In genomic region chr9:134262035-134262434, GRCh38 we compare ENCODE assay signal across 17 cellular contexts.
DNase-seq lines count a peak whose midpoint lies in the region; ATAC-seq, FAIRE-seq and TF ChIP-seq lines count a peak whose summit lies in the region.
"Had no signal": no experiment of that assay in that cellular context is flagged by ENCODE, and none has a peak within 500 bp of the region (broad histone marks: within the 10 kb centered on the region; RNA-seq: fewer than 3 reads in every experiment).

No MANE protein-coding gene starts in this region.

- FAIRE-seq in HepG2 (lab: Jason Lieb, UNC), result no peak
- FAIRE-seq: A549 had no signal

- no peak overlapping the region for H3K27ac ChIP-seq in Panc1 (ENCODE audit: low read length)
- no peak overlapping the region for H3K27ac ChIP-seq in HepG2 (ENCODE audit: extremely low read length, insufficient read depth, low read length)
- H3K27ac ChIP-seq in trophoblast cell (ENCODE audit: low read depth, low read length), result no peak overlapping the region
- H3K27ac ChIP-seq in spleen, result no peak overlapping the region
- H3K27ac ChIP-seq: 22Rv1, A549 had no signal

- no peak overlapping the region for H2BK5ac ChIP-seq in trophoblast cell (ENCODE audit: low read depth, low read length, poor library complexity)

- H3K9me3 ChIP-seq in Panc1 (ENCODE audit: control insufficient read depth, insufficient read depth, low read depth, low read length) (no peaks in the 10 kb centered on the region), HepG2 (ENCODE audit: low read length) (no peaks in the 10 kb centered on the region), trophoblast cell (ENCODE audit: insufficient read depth, low read depth, low read length) (no peaks in the 10 kb centered on the region), spleen (no peaks in the 10 kb centered on the region)
- H3K9me3 ChIP-seq: A549 had no signal

- intact Hi-C loops in Right ventricle myocardium inferior (cut with DNase I) (no loop called here), left cardiac atrium (cut with DNase I) (no loop called here), Panc1 (cut with micrococcal nuclease; ENCODE audit: unreplicated experiment) (no loop called here), HepG2 (cut with micrococcal nuclease; ENCODE audit: unreplicated experiment) (loop anchor here (10.0 kb wide), 1 partner anchor 87 kb away; no protein-coding TSS in a partner anchor), spleen (cut with DNase I; ENCODE audit: low total_unique reads) (no loop called here)

- H3K23ac ChIP-seq in trophoblast cell (ENCODE audit: low read length), result no peak overlapping the region

- no peaks in the 10 kb centered on the region for H3K27me3 ChIP-seq in Panc1 (ENCODE audit: control insufficient read depth, insufficient read depth, low read length)
- peaks cover 13 to 46% of the 10 kb centered on the region in 2 experiments for H3K27me3 ChIP-seq in HepG2 (ENCODE audit: control insufficient read depth in 1 of 2, insufficient read depth in 2 of 2, low read length in 2 of 2)
- no peaks in the 10 kb centered on the region for H3K27me3 ChIP-seq in trophoblast cell (ENCODE audit: insufficient read depth, low read length)
- H3K27me3 ChIP-seq in spleen (replicated peaks in 1 of 7), result peaks cover 0 to 36% (median 0%) of the 10 kb centered on the region in 7 donors

- POLR2A ChIA-PET in Panc1 (lab: Charles Lee), result no interaction called here
- POLR2A ChIA-PET in HepG2 (lab: Yijun Ruan, JAX), result interaction anchor here (1.4 kb wide), 1 partner anchor 59 kb away, joined by 6 read pairs; no protein-coding TSS in a partner anchor

- no peak overlapping the region for H2AK5ac ChIP-seq in trophoblast cell (ENCODE audit: low read length)

- CTCF ChIA-PET in Panc1 (lab: Charles Lee) (no interaction called here), HepG2 (lab: Yijun Ruan, JAX; ENCODE audit: low intra/inter-chr PET ratio, low total read pairs) (no interaction called here)

- H4K91ac ChIP-seq in trophoblast cell (ENCODE audit: low read depth, low read length), result no peak overlapping the region

- H2BK12ac ChIP-seq in trophoblast cell (ENCODE audit: low read length), result no peak overlapping the region

- no peak overlapping the region for H3K14ac ChIP-seq in trophoblast cell (ENCODE audit: low read length)

- H3K79me2 ChIP-seq in HepG2 (ENCODE audit: insufficient read depth, low read length) (no peaks in the 10 kb centered on the region), trophoblast cell (ENCODE audit: control insufficient read depth, insufficient read depth, low read length, poor library complexity) (no peaks in the 10 kb centered on the region)

- no peak overlapping the region for H3K4ac ChIP-seq in trophoblast cell (ENCODE audit: low read depth, low read length)

- no peak for TF ChIP-seq CTCF in Panc1 (IDR thresholded peaks at IDR 0.05)
- no peak for TF ChIP-seq CTCF in HepG2 (CRISPR knock-in tag; IDR thresholded peaks at IDR 0.05)
- TF ChIP-seq CTCF in spleen (IDR thresholded peaks at IDR 0.05 in 8 of 11, conservative IDR thresholded peaks at IDR 0.05 in 3 of 11), result no peak

- BruUV-seq in Panc1 (replicated peaks; lab: Mats Ljungman, UMichigan) (no TSS peak), HepG2 (replicated peaks; lab: Mats Ljungman, UMichigan) (no TSS peak)

- TF ChIP-seq POLR2A in HepG2 (IDR thresholded peaks at IDR 0.05; ENCODE audit: insufficient read depth in 1 of 2, low read depth in 2 of 2, low read length in 2 of 2) (no peak), spleen (IDR thresholded peaks at IDR 0.05) (no peak)

- no peak overlapping the region for H2BK120ac ChIP-seq in trophoblast cell (ENCODE audit: insufficient read depth, low read length, poor library complexity)

- TF ChIP-seq EP300 in HepG2 (IDR thresholded peaks at IDR 0.05; ENCODE audit: low read depth in 2 of 2, low read length in 2 of 2) (no peak), HepG2 (CRISPR knock-in tag; IDR thresholded peaks at IDR 0.05; ENCODE audit: borderline replicate concordance) (no peak)

- no peak overlapping the region for H4K8ac ChIP-seq in trophoblast cell (ENCODE audit: low read depth, low read length)

- in situ Hi-C loops in Panc1 (cut with HindIII; ENCODE audit: low pct_unique_long_range_greater_than_20kb, low sequenced_read_pairs), result no loop called here
- in situ Hi-C loops in HepG2 (cut with HindIII; ENCODE audit: extremely low pct_ligation_motif_present, low pct_unique_long_range_greater_than_20kb), result no loop called here

- no peaks in the 10 kb centered on the region for H3K79me1 ChIP-seq in trophoblast cell (ENCODE audit: low read length)

- H4K20me1 ChIP-seq in HepG2 (ENCODE audit: insufficient read depth, low read length), result no peaks in the 10 kb centered on the region

- no peak overlapping the region for H4K12ac ChIP-seq in trophoblast cell (ENCODE audit: low read depth, low read length)

- H3K18ac ChIP-seq in trophoblast cell (ENCODE audit: low read length), result no peak overlapping the region

- WGBS in HepG2 (ENCODE audit: low lambda C conversion rate), result 64% methylated on average over 3 of the region's 10 CpGs
- no CpG with 5 or more reads among the region's 10 CpGs for WGBS in trophoblast cell (ENCODE audit: extremely low coverage, insufficient coverage, insufficient read length)
- 83 to 91% (median 86%) methylated on average over 10 of the region's 10 CpGs for WGBS in spleen, 5 donors

- H3K4me2 ChIP-seq in HepG2 (ENCODE audit: low read depth, low read length) (no peak overlapping the region), trophoblast cell (ENCODE audit: low read length) (no peak overlapping the region)
- H3K4me2 ChIP-seq: A549 had no signal

- no peak for ATAC-seq in Right ventricle myocardium inferior
- no peak for ATAC-seq in left cardiac atrium
- peak; percentile 38; the same call in 1 of the 2 replicates for ATAC-seq in Panc1
- ATAC-seq in HepG2, result no peak
- ATAC-seq in GM21423 (IDR thresholded peaks at IDR 0.05; ENCODE audit: unreplicated experiment), result no peak
- ATAC-seq: CD8-positive, alpha-beta T cell had no signal

- H3K4me3 ChIP-seq in Panc1 (ENCODE audit: low read depth in 2 of 2, low read length in 2 of 2) (no peak overlapping the region), HepG2 (replicated peaks in 1 of 3; ENCODE audit: insufficient read depth in 1 of 3, low read depth in 2 of 3, low read length in 3 of 3) (no peak overlapping the region), trophoblast cell (ENCODE audit: low read depth, low read length) (peak overlapping the region; percentile 27), spleen (no peak overlapping the region)
- H3K4me3 ChIP-seq: A549 had no signal

- H3K4me1 ChIP-seq in Panc1 (ENCODE audit: control insufficient read depth, insufficient read depth, low read length), result no peaks in the 10 kb centered on the region
- H3K4me1 ChIP-seq in HepG2 (ENCODE audit: insufficient read depth, low read length), result peaks cover 92% of the 10 kb centered on the region
- H3K4me1 ChIP-seq in trophoblast cell (ENCODE audit: control insufficient read depth in 1 of 2, insufficient read depth in 2 of 2, low read length in 2 of 2), result no peaks in the 10 kb centered on the region
- H3K4me1 ChIP-seq in spleen, result peaks cover 0 to 3% (median 2%) of the 10 kb centered on the region in 6 donors
- H3K4me1 ChIP-seq: A549 had no signal

- no peak for TF ChIP-seq RAD21 in HepG2 (CRISPR knock-in tag; IDR thresholded peaks at IDR 0.05)

- H2AFZ ChIP-seq in HepG2 (ENCODE audit: low read length) (no peak overlapping the region), trophoblast cell (ENCODE audit: insufficient read depth, low read length, poor library complexity) (no peak overlapping the region)

- no peak overlapping the region for H3K9ac ChIP-seq in HepG2 (ENCODE audit: insufficient read depth, low read depth, low read length)
- H3K9ac ChIP-seq in trophoblast cell (ENCODE audit: low read length), result no peak overlapping the region

- DNase-seq in Right ventricle myocardium inferior (ENCODE audit: missing footprints) (peak; percentile 43), left cardiac atrium (no peak), Panc1 (ENCODE audit: low read depth, low spot score) (no peak), HepG2 (ENCODE audit: low spot score) (no peak), trophoblast cell (no peak), spleen (no peak)
- DNase-seq: AML-193; Calu3; CD8-positive, alpha-beta T cell; DMS79 treated with DMSO at 0.1 percent for 48 hours; GF-D8; GOT3; H7; HFFc6 had no signal

- no peaks in the 10 kb centered on the region for H3K36me3 ChIP-seq in Panc1 (ENCODE audit: control insufficient read depth, insufficient read depth, low read length)
- H3K36me3 ChIP-seq in HepG2 (replicated peaks in 1 of 2; ENCODE audit: control insufficient read depth in 1 of 2, insufficient read depth in 2 of 2, low read length in 2 of 2), result no peaks in the 10 kb centered on the region
- no peaks in the 10 kb centered on the region for H3K36me3 ChIP-seq in trophoblast cell (ENCODE audit: control insufficient read depth in 1 of 2, insufficient read depth in 2 of 2, low read length in 2 of 2)
- no peaks in the 10 kb centered on the region for H3K36me3 ChIP-seq in spleen

TF ChIP-seq in HepG2, 621 proteins besides CTCF, POLR2A, EP300 and RAD21:
- TF ChIP-seq LBX2 (CRISPR knock-in tag; IDR thresholded peaks at IDR 0.05; ENCODE audit: borderline replicate concordance) (0 out of 2 replicates have a peak, but pooled peaks have one; percentile 37), SIN3B (IDR thresholded peaks at IDR 0.05; ENCODE audit: low read length) (no peak)
TF ChIP-seq in HepG2: peak in this region for 1.
